Comparison of ENCODE assay signal across 31 cellular contexts in the genomic region with DNA sequence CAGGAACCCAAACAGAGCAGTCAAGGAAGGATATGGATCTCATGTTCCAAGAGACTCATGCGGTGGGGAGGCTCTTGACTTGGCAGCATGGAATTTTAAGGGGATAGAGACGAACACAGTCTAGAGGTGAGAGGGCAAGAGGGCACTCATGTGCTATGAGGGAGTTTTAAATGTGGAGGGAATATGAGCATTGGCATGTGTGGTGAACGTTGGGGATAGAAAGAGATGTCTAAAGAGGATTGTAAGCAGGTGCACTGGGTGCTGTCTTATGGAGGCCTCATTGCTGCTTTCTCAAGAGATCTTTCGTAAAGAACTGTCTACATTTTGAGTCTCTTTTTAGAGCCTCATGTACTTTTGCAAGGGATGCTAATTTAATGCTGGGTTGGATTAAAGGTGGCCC.
DNase-seq lines count a peak whose midpoint lies in the region; ATAC-seq, FAIRE-seq and TF ChIP-seq lines count a peak whose summit lies in the region.
"Had no signal": no experiment of that assay in that cellular context is flagged by ENCODE, and none has a peak within 500 bp of the region (broad histone marks: within the 10 kb centered on the region; RNA-seq: fewer than 3 reads in every experiment).

No MANE protein-coding gene starts in this region.

- no peak for FAIRE-seq in K562 (lab: Jason Lieb, UNC)
- FAIRE-seq: A204.1, A549, D721Med had no signal

- no peaks in the 10 kb centered on the region for H4K20me1 ChIP-seq in K562 (replicated peaks; ENCODE audit: control insufficient read depth, insufficient read depth, low read length)
- H4K20me1 ChIP-seq: BLaER1; BLaER1 treated with 17β-estradiol and CSF1 and Interleukin-3, amounts not matched to agents 10 nM and 100 nM had no signal

- H3K27me3 ChIP-seq in K562 (ENCODE audit: control insufficient read depth in 2 of 2, insufficient read depth in 2 of 2, low read length in 2 of 2) = no peaks in the 10 kb centered on the region
- H3K27me3 ChIP-seq: BE2C; BLaER1; BLaER1 treated with 17β-estradiol and CSF1 and Interleukin-3, amounts not matched to agents 10 nM and 100 nM had no signal

- TF ChIP-seq EP300 in K562 (IDR thresholded peaks at IDR 0.05; ENCODE audit: low read length) = no peak

- no peak overlapping the region for H3K27ac Mint-ChIP-seq in chondrocyte (ENCODE audit: unreplicated experiment)
- H3K27ac Mint-ChIP-seq: B cell; CD14-positive monocyte; CD4-positive, alpha-beta memory T cell; CD4-positive, alpha-beta T cell; CD4-positive, CD25-positive, alpha-beta regulatory T cell; CD8-positive, alpha-beta memory T cell; CD8-positive, alpha-beta T cell had no signal

- no peaks in the 10 kb centered on the region for H3K4me1 Mint-ChIP-seq in chondrocyte (ENCODE audit: low read depth)
- H3K4me1 Mint-ChIP-seq: B cell; CD14-positive monocyte; CD4-positive, alpha-beta memory T cell; CD4-positive, CD25-positive, alpha-beta regulatory T cell; CD8-positive, alpha-beta memory T cell had no signal

- H3K9ac ChIP-seq in K562 (ENCODE audit: insufficient read depth in 1 of 2, low read depth in 2 of 2, low read length in 2 of 2) = no peak overlapping the region
- H3K9ac ChIP-seq: BLaER1; BLaER1 treated with 17β-estradiol and CSF1 and Interleukin-3, amounts not matched to agents 10 nM and 100 nM had no signal

- no peak for TF ChIP-seq RAD21 in K562 (CRISPR knock-in tag; conservative IDR thresholded peaks at IDR 0.05 in 1 of 2, IDR thresholded peaks at IDR 0.05 in 1 of 2)

- H3K9me3 Mint-ChIP-seq in chondrocyte (ENCODE audit: low read depth) = no peaks in the 10 kb centered on the region

- POLR2A ChIA-PET in K562 (lab: Yijun Ruan, JAX) = interaction anchor here (0.7 kb wide), 1 partner anchor 12 kb away, joined by 3 read pairs; no protein-coding TSS in a partner anchor

- no peak overlapping the region for H3K4me3 Mint-ChIP-seq in chondrocyte (ENCODE audit: unreplicated experiment)
- H3K4me3 Mint-ChIP-seq: B cell; CD14-positive monocyte; CD4-positive, alpha-beta memory T cell; CD4-positive, alpha-beta T cell; CD4-positive, CD25-positive, alpha-beta regulatory T cell; CD8-positive, alpha-beta memory T cell; CD8-positive, alpha-beta T cell had no signal

- peaks cover 3% of the 10 kb centered on the region for H3K27me3 Mint-ChIP-seq in chondrocyte (ENCODE audit: low read depth)
- H3K27me3 Mint-ChIP-seq: B cell; CD4-positive, alpha-beta memory T cell; CD4-positive, alpha-beta T cell; CD4-positive, CD25-positive, alpha-beta regulatory T cell; CD8-positive, alpha-beta memory T cell had no signal

- BruUV-seq in K562 (replicated peaks; lab: Mats Ljungman, UMichigan) = no TSS peak

- DNase-seq in K562 (ENCODE audit: extremely low read depth in 1 of 4, low spot score in 3 of 4) (no peak), chondrocyte (ENCODE audit: low spot score) (no peak)
- DNase-seq: 8988T; ACHN; AML-193; BE2C; C1 segment of cervical spinal cord; Caco-2; Calu3; CD4-positive, alpha-beta memory T cell; CD4-positive, alpha-beta T cell; CD4-positive, CD25-positive, alpha-beta regulatory T cell; CD8-positive, alpha-beta memory T cell; CD8-positive, alpha-beta T cell; COR-L47; DMS 273 treated with DMSO at 0.1 percent for 48 hours; DMS153; DMS53; DMS79; DMS79 treated with DMSO at 0.1 percent for 48 hours; DND-41; EL had no signal

- no peak for TF ChIP-seq POLR2A in K562 (conservative IDR thresholded peaks at IDR 0.05)

- no peaks in the 10 kb centered on the region for H3K36me3 ChIP-seq in K562 (ENCODE audit: control insufficient read depth, insufficient read depth, low read length)
- H3K36me3 ChIP-seq: BE2C; BLaER1; BLaER1 treated with 17β-estradiol and CSF1 and Interleukin-3, amounts not matched to agents 10 nM and 100 nM had no signal

- H3K27ac ChIP-seq in K562 (ENCODE audit: extremely low read depth, low read depth, low read length) = no peak overlapping the region
- H3K27ac ChIP-seq: 22Rv1; A549; BLaER1; BLaER1 treated with 17β-estradiol and CSF1 and Interleukin-3, amounts not matched to agents 10 nM and 100 nM; C4-2B had no signal

- H2AFZ ChIP-seq in K562 (ENCODE audit: low read depth, low read length) = no peak overlapping the region

- H3K9me3 ChIP-seq in K562 (replicated peaks; ENCODE audit: control insufficient read depth, insufficient read depth, low read depth, low read length) = peaks cover 2% of the 10 kb centered on the region; the same call in 1 of the 2 replicates
- H3K9me3 ChIP-seq: A549; BE2C; BLaER1; BLaER1 treated with 17β-estradiol and CSF1 and Interleukin-3, amounts not matched to agents 10 nM and 100 nM; Caco-2 had no signal

- no peak overlapping the region for H3K4me2 ChIP-seq in K562 (ENCODE audit: insufficient read depth, low read length)
- H3K4me2 ChIP-seq: A549; BLaER1; BLaER1 treated with 17β-estradiol and CSF1 and Interleukin-3, amounts not matched to agents 10 nM and 100 nM had no signal

- under 1% methylated on average over 4 of the region's 4 CpGs for WGBS in K562 (ENCODE audit: insufficient coverage, low coverage, missing lambda C conversion rate)

- TF ChIP-seq CTCF in K562 (IDR thresholded peaks at IDR 0.05 in 2 of 3, conservative IDR thresholded peaks at IDR 0.05 in 1 of 3; ENCODE audit: insufficient read depth in 2 of 3, low read depth in 1 of 3, low read length in 3 of 3) = no peak
- no peak for TF ChIP-seq CTCF in chondrocyte (IDR thresholded peaks at IDR 0.05)

- H3K36me3 Mint-ChIP-seq in chondrocyte (ENCODE audit: low read depth) = no peaks in the 10 kb centered on the region
- H3K36me3 Mint-ChIP-seq: CD14-positive monocyte; CD4-positive, alpha-beta memory T cell; CD4-positive, CD25-positive, alpha-beta regulatory T cell; CD8-positive, alpha-beta memory T cell; CD8-positive, alpha-beta T cell had no signal

- no peaks in the 10 kb centered on the region for H3K79me2 ChIP-seq in K562 (ENCODE audit: control insufficient read depth, insufficient read depth, low read length)

- no peaks in the 10 kb centered on the region for H3K4me1 ChIP-seq in K562 (replicated peaks in 1 of 2; ENCODE audit: control insufficient read depth in 2 of 2, insufficient read depth in 2 of 2, low read length in 2 of 2)
- H3K4me1 ChIP-seq: A549; BE2C; BLaER1; BLaER1 treated with 17β-estradiol and CSF1 and Interleukin-3, amounts not matched to agents 10 nM and 100 nM; Caco-2 had no signal

- H3K4me3 ChIP-seq in K562 = no peak overlapping the region
- H3K4me3 ChIP-seq: A549; BLaER1; BLaER1 treated with 17β-estradiol and CSF1 and Interleukin-3, amounts not matched to agents 10 nM and 100 nM had no signal

- in situ Hi-C loops in K562 (cut with MboI) = no loop called here

- H3K9me1 ChIP-seq in K562 (ENCODE audit: control insufficient read depth, insufficient read depth, low read length) = no peaks in the 10 kb centered on the region

- intact Hi-C loops in K562 (cut with micrococcal nuclease) = no loop called here

- ATAC-seq in K562 = no peak
- ATAC-seq: A549; CD8-positive, alpha-beta T cell had no signal

- CTCF ChIA-PET in K562 (lab: Yijun Ruan, JAX; ENCODE audit: low intra/inter-chr PET ratio) = interaction anchor here (0.6 kb wide), 1 partner anchor 21 kb away, joined by 3 read pairs; no protein-coding TSS in a partner anchor

TF ChIP-seq in K562, 482 proteins besides CTCF, POLR2A, EP300 and RAD21 (continues in another document):
- TF ChIP-seq, protein P1, sequence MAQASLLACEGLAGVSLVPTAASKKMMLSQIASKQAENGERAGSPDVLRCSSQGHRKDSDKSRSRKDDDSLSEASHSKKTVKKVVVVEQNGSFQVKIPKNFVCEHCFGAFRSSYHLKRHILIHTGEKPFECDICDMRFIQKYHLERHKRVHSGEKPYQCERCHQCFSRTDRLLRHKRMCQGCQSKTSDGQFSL (CRISPR knock-in tag; IDR thresholded peaks at IDR 0.05) = no peak
- TF ChIP-seq, protein P1 (tag; IDR thresholded peaks at IDR 0.05) = no peak
- TF ChIP-seq, protein P2, sequence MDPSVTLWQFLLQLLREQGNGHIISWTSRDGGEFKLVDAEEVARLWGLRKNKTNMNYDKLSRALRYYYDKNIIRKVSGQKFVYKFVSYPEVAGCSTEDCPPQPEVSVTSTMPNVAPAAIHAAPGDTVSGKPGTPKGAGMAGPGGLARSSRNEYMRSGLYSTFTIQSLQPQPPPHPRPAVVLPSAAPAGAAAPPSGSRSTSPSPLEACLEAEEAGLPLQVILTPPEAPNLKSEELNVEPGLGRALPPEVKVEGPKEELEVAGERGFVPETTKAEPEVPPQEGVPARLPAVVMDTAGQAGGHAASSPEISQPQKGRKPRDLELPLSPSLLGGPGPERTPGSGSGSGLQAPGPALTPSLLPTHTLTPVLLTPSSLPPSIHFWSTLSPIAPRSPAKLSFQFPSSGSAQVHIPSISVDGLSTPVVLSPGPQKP (CRISPR knock-in tag; IDR thresholded peaks at IDR 0.05) = no peak
- TF ChIP-seq PHF8 (IDR thresholded peaks at IDR 0.05; ENCODE audit: borderline replicate concordance, low read length) (no peak), TCF3 (CRISPR knock-in tag; IDR thresholded peaks at IDR 0.05) (no peak), CEBPG (CRISPR knock-in tag; IDR thresholded peaks at IDR 0.05) (no peak), CEBPG (tag; conservative IDR thresholded peaks at IDR 0.05 in 1 of 2, IDR thresholded peaks at IDR 0.05 in 1 of 2) (no peak), ZNF696 (CRISPR knock-in tag; conservative IDR thresholded peaks at IDR 0.05) (no peak)
- TF ChIP-seq, protein P3, sequence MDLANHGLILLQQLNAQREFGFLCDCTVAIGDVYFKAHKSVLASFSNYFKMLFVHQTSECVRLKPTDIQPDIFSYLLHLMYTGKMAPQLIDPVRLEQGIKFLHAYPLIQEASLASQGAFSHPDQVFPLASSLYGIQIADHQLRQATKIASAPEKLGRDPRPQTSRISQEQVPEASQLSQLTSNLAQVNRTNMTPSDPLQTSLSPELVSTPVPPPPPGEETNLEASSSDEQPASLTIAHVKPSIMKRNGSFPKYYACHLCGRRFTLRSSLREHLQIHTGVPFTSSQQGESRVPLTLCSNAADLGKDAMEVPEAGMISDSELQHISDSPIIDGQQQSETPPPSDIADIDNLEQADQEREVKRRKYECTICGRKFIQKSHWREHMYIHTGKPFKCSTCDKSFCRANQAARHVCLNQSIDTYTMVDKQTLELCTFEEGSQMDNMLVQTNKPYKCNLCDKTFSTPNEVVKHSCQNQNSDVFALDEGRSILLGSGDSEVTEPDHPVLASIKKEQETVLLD (IDR thresholded peaks at IDR 0.05) = no peak
- TF ChIP-seq, protein P4, sequence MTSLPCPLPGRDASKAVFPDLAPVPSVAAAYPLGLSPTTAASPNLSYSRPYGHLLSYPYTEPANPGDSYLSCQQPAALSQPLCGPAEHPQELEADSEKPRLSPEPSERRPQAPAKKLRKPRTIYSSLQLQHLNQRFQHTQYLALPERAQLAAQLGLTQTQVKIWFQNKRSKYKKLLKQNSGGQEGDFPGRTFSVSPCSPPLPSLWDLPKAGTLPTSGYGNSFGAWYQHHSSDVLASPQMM (CRISPR knock-in tag; IDR thresholded peaks at IDR 0.05) = peak; percentile 59; the same call in 1 of the 2 replicates
